Comparison of ENCODE assay signal across 8 cellular contexts in the genomic region with DNA sequence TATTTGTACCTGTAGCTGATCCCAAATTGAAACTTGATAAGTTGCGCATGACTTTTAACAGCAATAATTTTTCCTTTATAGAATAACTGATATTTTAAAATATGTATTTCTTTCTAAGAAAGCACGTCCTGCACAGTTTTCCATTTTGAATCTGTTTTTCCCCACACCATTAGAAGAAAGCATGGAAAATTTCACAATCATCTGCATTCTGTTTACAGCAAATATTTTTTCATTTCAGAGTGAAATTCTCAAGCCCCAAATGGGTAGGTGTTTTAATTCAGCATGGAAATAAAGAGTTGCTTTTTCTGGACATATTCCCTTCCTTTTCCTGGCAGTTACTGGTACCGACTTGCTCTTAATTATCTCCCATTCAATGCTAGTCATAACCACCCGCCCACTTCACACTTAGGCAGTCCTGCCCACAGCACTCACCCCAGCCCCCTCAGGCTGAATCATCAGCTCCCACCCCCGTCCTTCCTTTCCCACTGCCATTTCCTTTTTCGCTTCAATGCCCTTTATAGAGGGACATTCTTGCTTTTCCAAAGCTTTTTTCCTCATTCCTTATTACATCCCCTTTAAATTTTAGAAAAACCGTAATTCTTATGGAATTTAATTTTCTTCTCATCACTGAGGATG.
DNase-seq lines count a peak whose midpoint lies in the region; TF ChIP-seq lines count a peak whose summit lies in the region.

No MANE protein-coding gene starts in this region.

- H3K36me3 ChIP-seq in GM23248 (ENCODE audit: low read depth) (no peaks in the 10 kb centered on the region), SJSA1 (no peaks in the 10 kb centered on the region), endodermal cell (ENCODE audit: control insufficient read depth, insufficient read depth, low read length) (no peaks in the 10 kb centered on the region), MM.1S (replicated peaks; ENCODE audit: insufficient read depth, low read length) (no peaks in the 10 kb centered on the region)

- H3K4me3 Mint-ChIP-seq in endodermal cell (no peak overlapping the region), nephron progenitor cell (peak overlapping the region; percentile 19)

- peaks cover 42% of the 10 kb centered on the region for H3K4me1 Mint-ChIP-seq in endodermal cell
- peaks cover 68% of the 10 kb centered on the region for H3K4me1 Mint-ChIP-seq in nephron progenitor cell

- H3K36me3 Mint-ChIP-seq in endodermal cell (ENCODE audit: low read depth) (no peaks in the 10 kb centered on the region), nephron progenitor cell (ENCODE audit: low read depth) (no peaks in the 10 kb centered on the region)

- H3K9me3 Mint-ChIP-seq in endodermal cell (no peaks in the 10 kb centered on the region), nephron progenitor cell (no peaks in the 10 kb centered on the region)

- H3K4me3 ChIP-seq in GM23248 (peak overlapping the region; percentile 43), SJSA1 (no peak overlapping the region), endodermal cell (ENCODE audit: low read length) (no peak overlapping the region), MM.1S (ENCODE audit: low read length) (no peak overlapping the region)

- WGBS in GM23248 (ENCODE audit: low coverage in 1 of 2, low lambda C conversion rate in 2 of 2, missing lambda C conversion rate in 2 of 2), 2 experiments: 18 to 19% methylated on average over 7 of the region's 7 CpGs
- 50 to 70% methylated on average over 2 to 7 of the region's 7 CpGs for WGBS in endodermal cell (ENCODE audit: insufficient coverage in 1 of 2, insufficient read length in 1 of 2), 2 experiments

- H3K9me2 ChIP-seq in GM23248 (ENCODE audit: insufficient read depth) (no peaks in the 10 kb centered on the region), MM.1S (replicated peaks; ENCODE audit: insufficient read depth, low read length) (no peaks in the 10 kb centered on the region)

- peak overlapping the region; percentile 52 for H3K27ac ChIP-seq in GM23248
- peak overlapping the region; percentile 78 for H3K27ac ChIP-seq in SJSA1
- H3K27ac ChIP-seq in endodermal cell (ENCODE audit: low read depth, low read length): no peak overlapping the region
- no peak overlapping the region for H3K27ac ChIP-seq in MM.1S (ENCODE audit: low read length)

- H3K9ac ChIP-seq in GM23248: no peak overlapping the region
- no peak overlapping the region for H3K9ac ChIP-seq in endodermal cell (ENCODE audit: extremely low read depth, low read length, poor library complexity, severe bottlenecking)
- no peak overlapping the region for H3K9ac ChIP-seq in MM.1S (ENCODE audit: low read length)

- H3F3A ChIP-seq in GM23248 (ENCODE audit: insufficient read depth): peaks cover 25% of the 10 kb centered on the region; the same call in 1 of the 2 replicates
- H3F3A ChIP-seq in MM.1S (ENCODE audit: insufficient read depth, low read length): no peaks in the 10 kb centered on the region

- in situ Hi-C loops in GM23248 (cut with MboI): no loop called here

- H3K4me1 ChIP-seq in GM23248 (ENCODE audit: insufficient read depth): peaks cover 44% of the 10 kb centered on the region
- H3K4me1 ChIP-seq in SJSA1 (replicated peaks): peaks cover 13% of the 10 kb centered on the region
- H3K4me1 ChIP-seq in endodermal cell (ENCODE audit: control insufficient read depth, insufficient read depth, low read length): peaks cover 6% of the 10 kb centered on the region
- no peaks in the 10 kb centered on the region for H3K4me1 ChIP-seq in MM.1S (ENCODE audit: low read length)

- H4K20me1 ChIP-seq in GM23248 (ENCODE audit: insufficient read depth): no peaks in the 10 kb centered on the region
- H4K20me1 ChIP-seq in MM.1S (ENCODE audit: insufficient read depth, low read length): no peaks in the 10 kb centered on the region

- H3K27ac Mint-ChIP-seq in endodermal cell (no peak overlapping the region), nephron progenitor cell (peak overlapping the region; percentile 59)

- H3K27me3 ChIP-seq in GM23248 (replicated peaks; ENCODE audit: insufficient read depth) (no peaks in the 10 kb centered on the region), SJSA1 (replicated peaks) (no peaks in the 10 kb centered on the region), endodermal cell (ENCODE audit: control insufficient read depth, insufficient read depth, low read length, poor library complexity, severe bottlenecking) (no peaks in the 10 kb centered on the region), MM.1S (replicated peaks; ENCODE audit: insufficient read depth, low read length) (no peaks in the 10 kb centered on the region)

- H3K4me2 ChIP-seq in GM23248 (ENCODE audit: unreplicated experiment): peak overlapping the region; percentile 73
- H3K4me2 ChIP-seq in MM.1S (ENCODE audit: low read depth, low read length): no peak overlapping the region

- TF ChIP-seq CTCF in endodermal cell (conservative IDR thresholded peaks at IDR 0.05) (no peak), nephron progenitor cell (IDR thresholded peaks at IDR 0.05) (no peak), MM.1S (IDR thresholded peaks at IDR 0.05; ENCODE audit: low read length) (no peak)

- H3K27me3 Mint-ChIP-seq in endodermal cell (ENCODE audit: insufficient read depth): no peaks in the 10 kb centered on the region
- H3K27me3 Mint-ChIP-seq in nephron progenitor cell (ENCODE audit: low read depth, poor library complexity): no peaks in the 10 kb centered on the region

- H3K79me2 ChIP-seq in GM23248 (ENCODE audit: insufficient read depth) (no peaks in the 10 kb centered on the region), MM.1S (ENCODE audit: low read length) (no peaks in the 10 kb centered on the region)

- DNase-seq in GM23248 (peak; percentile 83), SJSA1 (ENCODE audit: low read depth in 1 of 2, low spot score in 2 of 2) (peak; percentile 24 to 48), endodermal cell (peak; percentile 63), nephron progenitor cell (peak; percentile 25), DMS79 (lab: John Stamatoyannopoulos, UW) (no peak), MM.1S (no peak), NCI-H2171 treated with DMSO at 0.1 percent for 48 hours (lab: John Stamatoyannopoulos, UW) (no peak), GM19240 (ENCODE audit: insufficient read length, low spot score) (no peak)

- H2AFZ ChIP-seq in GM23248 (peak overlapping the region; percentile 48), MM.1S (ENCODE audit: low read length) (no peak overlapping the region)

- H3K9me3 ChIP-seq in GM23248 (ENCODE audit: low read depth): no peaks in the 10 kb centered on the region
- no peaks in the 10 kb centered on the region for H3K9me3 ChIP-seq in SJSA1 (replicated peaks)
- H3K9me3 ChIP-seq in endodermal cell (ENCODE audit: control insufficient read depth, low read length): no peaks in the 10 kb centered on the region
- H3K9me3 ChIP-seq in MM.1S (replicated peaks; ENCODE audit: insufficient read depth, low read length): no peaks in the 10 kb centered on the region

Comparison
In these comparisons a context has a peak if more than half of its experiments do, and no peak if none do; other contexts are left out.
1. DNase-seq: peak in GM23248 (single experiment), SJSA1 (2 of 2), endodermal cell (single experiment) and nephron progenitor cell (single experiment); none in DMS79 (single experiment), MM.1S (single experiment), NCI-H2171 treated with DMSO at 0.1 percent for 48 hours (single experiment) and GM19240 (single experiment).
2. H3K27ac ChIP-seq: peak in GM23248 (single experiment) and SJSA1 (single experiment); none in endodermal cell (single experiment) and MM.1S (single experiment).